Comparison of ENCODE assay signal across 25 cellular contexts in genomic region chr13:92768592-92768991, GRCh38.
"Had no signal": no experiment of that assay in that cellular context is flagged by ENCODE, and none has a peak within 500 bp of the region (broad histone marks: within the 10 kb centered on the region; RNA-seq: fewer than 3 reads in every experiment).

No MANE protein-coding gene starts in this region.

- DNase-seq: colonic mucosa; effector CD8-positive, alpha-beta T cell; endodermal cell; hypothalamus; immature natural killer cell; islet precursor cell; left ventricle myocardium superior; lower lobe of right lung; naive thymus-derived CD8-positive, alpha-beta T cell; nephron progenitor cell; nucleus accumbens; ovary; posterior cingulate gyrus; psoas muscle; right lobe of liver; small intestine; stimulated activated CD4-positive, alpha-beta T cell treated with anti-CD3 and anti-CD28 coated beads, Interleukin-15, amount 100 ng/mL, for 24 hours; stimulated activated CD4-positive, alpha-beta T cell treated with anti-CD3 and anti-CD28 coated beads, Interleukin-2, amount 100 ng/mL, for 48 hours; stimulated activated naive B cell treated with anti-CD40 and anti-IgM and Interleukin-4, amounts not matched to agents 10 μg/mL and 1 μg/mL and 100 μg/mL, for 72 hours; upper lobe of left lung had no signal

- H3K36me3 Mint-ChIP-seq: naive thymus-derived CD8-positive, alpha-beta T cell; stimulated activated naive B cell treated with anti-CD40 and anti-IgM and Interleukin-4, amounts not matched to agents 10 μg/mL and 1 μg/mL and 100 μg/mL, for 72 hours had no signal

- H3K4me3 Mint-ChIP-seq: dendritic cell treated with granulocyte-macrophage colony-stimulating factor and Interleukin-4, amounts not matched to agents 40 ng/mL and 50 ng/mL, for 4 days; endodermal cell; immature natural killer cell; naive thymus-derived CD8-positive, alpha-beta T cell; nephron progenitor cell; stimulated activated naive B cell treated with anti-CD40 and anti-IgM and Interleukin-4, amounts not matched to agents 10 μg/mL and 1 μg/mL and 100 μg/mL, for 72 hours; stimulated activated naive CD8-positive, alpha-beta T cell treated with anti-CD3 and anti-CD28 coated beads, Interleukin-15, Interleukin-2, amounts not matched to agents 100 ng/mL and 50 ng/mL, for 24 hours had no signal

- H3K27me3 ChIP-seq: colonic mucosa, esophagus muscularis mucosa, ovary, right lobe of liver, tibial nerve, upper lobe of left lung had no signal

- H3K27ac ChIP-seq: colonic mucosa, esophagus muscularis mucosa, lower lobe of right lung, ovary, psoas muscle, right lobe of liver, thoracic aorta, tibial nerve, upper lobe of left lung had no signal

- H3K4me1 Mint-ChIP-seq: endodermal cell; immature natural killer cell; naive thymus-derived CD8-positive, alpha-beta T cell; nephron progenitor cell; stimulated activated naive B cell treated with anti-CD40 and anti-IgM and Interleukin-4, amounts not matched to agents 10 μg/mL and 1 μg/mL and 100 μg/mL, for 72 hours had no signal

- H3K4me3 ChIP-seq: colonic mucosa, esophagus muscularis mucosa, lower lobe of right lung, ovary, psoas muscle, right lobe of liver, thoracic aorta, tibial nerve, upper lobe of left lung had no signal

- H3K9me3 ChIP-seq: colonic mucosa, esophagus muscularis mucosa, lower lobe of right lung, ovary, psoas muscle, right lobe of liver, thoracic aorta, tibial nerve, upper lobe of left lung had no signal

- H3K27me3 Mint-ChIP-seq: dendritic cell treated with granulocyte-macrophage colony-stimulating factor and Interleukin-4, amounts not matched to agents 40 ng/mL and 50 ng/mL, for 4 days; naive thymus-derived CD8-positive, alpha-beta T cell; stimulated activated naive B cell treated with anti-CD40 and anti-IgM and Interleukin-4, amounts not matched to agents 10 μg/mL and 1 μg/mL and 100 μg/mL, for 72 hours; stimulated activated naive CD8-positive, alpha-beta T cell treated with anti-CD3 and anti-CD28 coated beads, Interleukin-15, Interleukin-2, amounts not matched to agents 100 ng/mL and 50 ng/mL, for 24 hours had no signal

- H3K27ac Mint-ChIP-seq: dendritic cell treated with granulocyte-macrophage colony-stimulating factor and Interleukin-4, amounts not matched to agents 40 ng/mL and 50 ng/mL, for 4 days; endodermal cell; immature natural killer cell; naive thymus-derived CD8-positive, alpha-beta T cell; nephron progenitor cell; stimulated activated naive B cell treated with anti-CD40 and anti-IgM and Interleukin-4, amounts not matched to agents 10 μg/mL and 1 μg/mL and 100 μg/mL, for 72 hours; stimulated activated naive CD8-positive, alpha-beta T cell treated with anti-CD3 and anti-CD28 coated beads, Interleukin-15, Interleukin-2, amounts not matched to agents 100 ng/mL and 50 ng/mL, for 24 hours had no signal

- H3K36me3 ChIP-seq: colonic mucosa, esophagus muscularis mucosa, lower lobe of right lung, ovary, right lobe of liver, thoracic aorta, tibial nerve, upper lobe of left lung had no signal

- H3K4me1 ChIP-seq: colonic mucosa, esophagus muscularis mucosa, lower lobe of right lung, psoas muscle, right lobe of liver, tibial nerve, upper lobe of left lung had no signal

- H3K9me3 Mint-ChIP-seq: endodermal cell, nephron progenitor cell had no signal

- ATAC-seq: left ventricle myocardium superior; lower lobe of right lung; naive thymus-derived CD8-positive, alpha-beta T cell; psoas muscle; right lobe of liver; stimulated activated naive B cell treated with anti-CD40 and anti-IgM and Interleukin-4, amounts not matched to agents 10 μg/mL and 1 μg/mL and 100 μg/mL, for 72 hours had no signal
